ENCODE assay signal across 21 cellular contexts in the genomic region with DNA sequence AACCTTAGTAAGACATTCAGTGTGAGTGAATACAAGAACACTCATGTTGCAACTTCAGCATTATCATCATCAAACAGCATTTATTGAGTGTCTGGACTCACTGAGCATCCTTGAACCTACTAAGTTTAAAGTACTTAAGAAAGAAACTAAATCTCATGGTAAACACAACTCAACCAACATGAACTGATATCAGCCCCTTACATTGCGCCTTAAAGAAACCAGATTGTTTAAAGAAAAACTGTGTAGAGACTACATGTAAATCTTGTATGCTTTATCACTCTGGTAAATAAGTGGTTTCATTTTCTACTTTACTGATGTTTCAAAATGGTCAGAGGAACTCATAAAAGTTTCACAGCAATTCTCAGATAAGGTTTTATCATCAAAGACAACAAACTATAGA.
DNase-seq lines count a peak whose midpoint lies in the region; TF ChIP-seq lines count a peak whose summit lies in the region.
"Had no signal": no experiment of that assay in that cellular context is flagged by ENCODE, and none has a peak within 500 bp of the region (broad histone marks: within the 10 kb centered on the region; RNA-seq: fewer than 3 reads in every experiment).

No MANE protein-coding gene starts in this region.

- H2AFZ ChIP-seq in GM23248 (peak overlapping the region; percentile 4; the same call in 1 of the 2 replicates), osteoblast (ENCODE audit: low read length) (peak overlapping the region; percentile 28)

- 91 to 94% methylated on average over 1 of the region's 1 CpG for WGBS in GM23248 (ENCODE audit: low coverage in 1 of 2, low lambda C conversion rate in 2 of 2, missing lambda C conversion rate in 2 of 2), 2 experiments

- H3F3A ChIP-seq in GM23248 (ENCODE audit: insufficient read depth), result no peaks in the 10 kb centered on the region

- H3K79me2 ChIP-seq in GM23248 (ENCODE audit: insufficient read depth) (no peaks in the 10 kb centered on the region), osteoblast (ENCODE audit: insufficient read depth, low read length) (no peaks in the 10 kb centered on the region)

- in situ Hi-C loops in GM23248 (cut with MboI), result no loop called here

- no peak overlapping the region for H3K27ac Mint-ChIP-seq in HFFc6
- H3K27ac Mint-ChIP-seq: CD4-positive, CD25-positive, alpha-beta regulatory T cell; CD8-positive, alpha-beta memory T cell; IgD-negative memory B cell had no signal

- no peaks in the 10 kb centered on the region for H3K27me3 Mint-ChIP-seq in HFFc6 (ENCODE audit: insufficient read depth)
- H3K27me3 Mint-ChIP-seq: CD4-positive, CD25-positive, alpha-beta regulatory T cell; CD8-positive, alpha-beta memory T cell; IgD-negative memory B cell had no signal

- no peaks in the 10 kb centered on the region for H3K36me3 ChIP-seq in GM23248 (ENCODE audit: low read depth)
- H3K36me3 ChIP-seq in osteoblast (ENCODE audit: insufficient read depth, low read length), result no peaks in the 10 kb centered on the region
- H3K36me3 ChIP-seq: BE2C had no signal

- H3K9me3 Mint-ChIP-seq in HFFc6, result no peaks in the 10 kb centered on the region
- H3K9me3 Mint-ChIP-seq: IgD-negative memory B cell had no signal

- H3K4me3 ChIP-seq in GM23248 (no peak overlapping the region), osteoblast (ENCODE audit: insufficient read depth, low read length) (no peak overlapping the region)
- H3K4me3 ChIP-seq: GM12878 had no signal

- no peak for DNase-seq in GM23248
- DNase-seq in HFFc6, result no peak
- DNase-seq in osteoblast (ENCODE audit: insufficient read length, low spot score, missing footprints), result no peak
- DNase-seq in T1000 (lab: John Stamatoyannopoulos, UW), result no peak
- no peak for DNase-seq in iPS-NIHi7 (ENCODE audit: extremely low spot score)
- no peak for DNase-seq in activated gamma-delta T cell (lab: John Stamatoyannopoulos, UW)
- no peak for DNase-seq in islet precursor cell
- DNase-seq: 8988T; BE2C; C1 segment of cervical spinal cord; CD4-positive, CD25-positive, alpha-beta regulatory T cell; CD8-positive, alpha-beta memory T cell; COR-L47; DMS 273 treated with DMSO at 0.1 percent for 48 hours; DMS53; DND-41; EL; H7 had no signal

- TF ChIP-seq CTCF in HFFc6 (IDR thresholded peaks at IDR 0.05) (no peak), VCaP (conservative IDR thresholded peaks at IDR 0.05) (no peak), osteoblast (IDR thresholded peaks at IDR 0.05; ENCODE audit: extremely low read depth, low read depth, low read length) (no peak)

- no peaks in the 10 kb centered on the region for H3K9me3 ChIP-seq in GM23248 (ENCODE audit: low read depth)
- no peaks in the 10 kb centered on the region for H3K9me3 ChIP-seq in osteoblast (ENCODE audit: low read depth, low read length)
- H3K9me3 ChIP-seq: BE2C had no signal

- H3K4me2 ChIP-seq in GM23248 (ENCODE audit: unreplicated experiment) (no peak overlapping the region), osteoblast (ENCODE audit: insufficient read depth, low read length) (no peak overlapping the region)

- H3K4me1 ChIP-seq in GM23248 (ENCODE audit: insufficient read depth) (no peaks in the 10 kb centered on the region), osteoblast (ENCODE audit: insufficient read depth, low read length) (no peaks in the 10 kb centered on the region)
- H3K4me1 ChIP-seq: BE2C had no signal

- H4K20me1 ChIP-seq in GM23248 (ENCODE audit: insufficient read depth) (no peaks in the 10 kb centered on the region), osteoblast (ENCODE audit: insufficient read depth, low read length) (no peaks in the 10 kb centered on the region)

- peaks cover 4% of the 10 kb centered on the region; the same call in 1 of the 2 replicates for H3K36me3 Mint-ChIP-seq in HFFc6 (ENCODE audit: low read depth)
- H3K36me3 Mint-ChIP-seq: CD4-positive, CD25-positive, alpha-beta regulatory T cell; CD8-positive, alpha-beta memory T cell; IgD-negative memory B cell had no signal

- peaks cover 27% of the 10 kb centered on the region; the same call in 1 of the 2 replicates for H3K4me1 Mint-ChIP-seq in HFFc6 (ENCODE audit: low read depth)
- H3K4me1 Mint-ChIP-seq: CD4-positive, CD25-positive, alpha-beta regulatory T cell; CD8-positive, alpha-beta memory T cell; IgD-negative memory B cell had no signal

- H3K9me2 ChIP-seq in GM23248 (ENCODE audit: insufficient read depth), result no peaks in the 10 kb centered on the region

- H3K27me3 ChIP-seq in GM23248 (replicated peaks; ENCODE audit: insufficient read depth), result no peaks in the 10 kb centered on the region
- no peaks in the 10 kb centered on the region for H3K27me3 ChIP-seq in osteoblast (ENCODE audit: insufficient read depth, low read length)
- H3K27me3 ChIP-seq: BE2C had no signal

- peak overlapping the region; percentile 68; the same call in 1 of the 2 replicates for H3K4me3 Mint-ChIP-seq in HFFc6
- H3K4me3 Mint-ChIP-seq: CD4-positive, CD25-positive, alpha-beta regulatory T cell; CD8-positive, alpha-beta memory T cell; IgD-negative memory B cell had no signal

- H3K9ac ChIP-seq in GM23248, result no peak overlapping the region

- H3K27ac ChIP-seq in GM23248 (no peak overlapping the region), VCaP (peak overlapping the region; percentile 5; the same call in 1 of the 2 replicates), osteoblast (ENCODE audit: low read depth, low read length) (no peak overlapping the region)
